In the genomic region with DNA sequence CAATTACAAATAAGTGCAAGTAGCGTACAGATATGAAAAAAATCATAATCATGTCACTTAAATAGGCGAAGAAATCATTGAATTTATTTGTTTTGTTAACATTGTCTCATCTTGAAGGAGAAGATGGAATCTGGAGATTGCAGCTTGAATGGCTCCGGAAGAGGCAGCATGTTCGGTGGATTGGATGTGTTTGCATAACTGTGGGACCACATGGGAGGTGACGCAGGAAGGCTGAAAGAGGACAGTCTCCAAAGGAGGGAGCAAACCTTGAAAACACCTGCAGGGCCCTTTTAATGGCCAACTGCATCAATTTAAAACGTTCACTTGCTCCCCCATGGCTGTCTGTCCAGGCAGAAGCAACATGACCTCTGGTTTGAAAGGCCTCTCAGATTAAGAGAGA, we compare ENCODE assay signal across 1 cellular context.
TF ChIP-seq lines count a peak whose summit lies in the region.

No MANE protein-coding gene starts in this region.

TF ChIP-seq in GM23338, 12 proteins besides CTCF, POLR2A, EP300 and RAD21:
- TF ChIP-seq, protein P1, sequence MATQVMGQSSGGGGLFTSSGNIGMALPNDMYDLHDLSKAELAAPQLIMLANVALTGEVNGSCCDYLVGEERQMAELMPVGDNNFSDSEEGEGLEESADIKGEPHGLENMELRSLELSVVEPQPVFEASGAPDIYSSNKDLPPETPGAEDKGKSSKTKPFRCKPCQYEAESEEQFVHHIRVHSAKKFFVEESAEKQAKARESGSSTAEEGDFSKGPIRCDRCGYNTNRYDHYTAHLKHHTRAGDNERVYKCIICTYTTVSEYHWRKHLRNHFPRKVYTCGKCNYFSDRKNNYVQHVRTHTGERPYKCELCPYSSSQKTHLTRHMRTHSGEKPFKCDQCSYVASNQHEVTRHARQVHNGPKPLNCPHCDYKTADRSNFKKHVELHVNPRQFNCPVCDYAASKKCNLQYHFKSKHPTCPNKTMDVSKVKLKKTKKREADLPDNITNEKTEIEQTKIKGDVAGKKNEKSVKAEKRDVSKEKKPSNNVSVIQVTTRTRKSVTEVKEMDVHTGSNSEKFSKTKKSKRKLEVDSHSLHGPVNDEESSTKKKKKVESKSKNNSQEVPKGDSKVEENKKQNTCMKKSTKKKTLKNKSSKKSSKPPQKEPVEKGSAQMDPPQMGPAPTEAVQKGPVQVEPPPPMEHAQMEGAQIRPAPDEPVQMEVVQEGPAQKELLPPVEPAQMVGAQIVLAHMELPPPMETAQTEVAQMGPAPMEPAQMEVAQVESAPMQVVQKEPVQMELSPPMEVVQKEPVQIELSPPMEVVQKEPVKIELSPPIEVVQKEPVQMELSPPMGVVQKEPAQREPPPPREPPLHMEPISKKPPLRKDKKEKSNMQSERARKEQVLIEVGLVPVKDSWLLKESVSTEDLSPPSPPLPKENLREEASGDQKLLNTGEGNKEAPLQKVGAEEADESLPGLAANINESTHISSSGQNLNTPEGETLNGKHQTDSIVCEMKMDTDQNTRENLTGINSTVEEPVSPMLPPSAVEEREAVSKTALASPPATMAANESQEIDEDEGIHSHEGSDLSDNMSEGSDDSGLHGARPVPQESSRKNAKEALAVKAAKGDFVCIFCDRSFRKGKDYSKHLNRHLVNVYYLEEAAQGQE (IDR thresholded peaks at IDR 0.05; ENCODE audit: unreplicated experiment), result no peak
- TF ChIP-seq NANOG (IDR thresholded peaks at IDR 0.05; ENCODE audit: borderline replicate concordance), result no peak
- TF ChIP-seq ZNF331 (CRISPR knock-in tag; IDR thresholded peaks at IDR 0.05; ENCODE audit: low read depth), result no peak
- TF ChIP-seq POLR2AphosphoS5 (IDR thresholded peaks at IDR 0.05; ENCODE audit: low read depth), result no peak
- TF ChIP-seq EZH2phosphoT487 (IDR thresholded peaks at IDR 0.05; ENCODE audit: unreplicated experiment), result no peak
- TF ChIP-seq, protein P2, sequence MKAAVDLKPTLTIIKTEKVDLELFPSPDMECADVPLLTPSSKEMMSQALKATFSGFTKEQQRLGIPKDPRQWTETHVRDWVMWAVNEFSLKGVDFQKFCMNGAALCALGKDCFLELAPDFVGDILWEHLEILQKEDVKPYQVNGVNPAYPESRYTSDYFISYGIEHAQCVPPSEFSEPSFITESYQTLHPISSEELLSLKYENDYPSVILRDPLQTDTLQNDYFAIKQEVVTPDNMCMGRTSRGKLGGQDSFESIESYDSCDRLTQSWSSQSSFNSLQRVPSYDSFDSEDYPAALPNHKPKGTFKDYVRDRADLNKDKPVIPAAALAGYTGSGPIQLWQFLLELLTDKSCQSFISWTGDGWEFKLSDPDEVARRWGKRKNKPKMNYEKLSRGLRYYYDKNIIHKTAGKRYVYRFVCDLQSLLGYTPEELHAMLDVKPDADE (IDR thresholded peaks at IDR 0.05), result no peak
- TF ChIP-seq ZNF114 (CRISPR knock-in tag; IDR thresholded peaks at IDR 0.05), result no peak
- no peak for TF ChIP-seq STAT1 (IDR thresholded peaks at IDR 0.05; ENCODE audit: unreplicated experiment)
- TF ChIP-seq CREB1 (CRISPR knock-in tag; IDR thresholded peaks at IDR 0.05; ENCODE audit: low read depth), result no peak
- TF ChIP-seq JUNB (IDR thresholded peaks at IDR 0.05; ENCODE audit: unreplicated experiment), result no peak
